ENCODE assay signal across 9 cellular contexts in genomic region chr2:55133467-55134315, GRCh38.
DNase-seq lines count a peak whose midpoint lies in the region; ATAC-seq, FAIRE-seq and TF ChIP-seq lines count a peak whose summit lies in the region.
"Had no signal": no experiment of that assay in that cellular context is flagged by ENCODE, and none has a peak within 500 bp of the region (broad histone marks: within the 10 kb centered on the region; RNA-seq: fewer than 3 reads in every experiment).

No MANE protein-coding gene starts in this region.

- H3K27me3 Mint-ChIP-seq in stimulated activated naive CD8-positive, alpha-beta T cell treated with anti-CD3 and anti-CD28 coated beads, Interleukin-15, Interleukin-2, amounts not matched to agents 100 ng/mL and 50 ng/mL, for 24 hours: no peaks in the 10 kb centered on the region

- ATAC-seq in GM19324 (IDR thresholded peaks at IDR 0.05; ENCODE audit: low FRiP score, unreplicated experiment) (peak; percentile 65), HG03460 (IDR thresholded peaks at IDR 0.05; ENCODE audit: unreplicated experiment) (peak; percentile 75)
- ATAC-seq: HCT116 had no signal

- H3K4me2 ChIP-seq in endothelial cell of umbilical vein (ENCODE audit: insufficient read depth, low read length): no peak overlapping the region

- peaks cover 11% of the 10 kb centered on the region for H3K4me1 ChIP-seq in endothelial cell of umbilical vein (ENCODE audit: control insufficient read depth, extremely low read depth, insufficient read depth, low read length)
- peaks cover 36 to 46% of the 10 kb centered on the region in 2 donors for H3K4me1 ChIP-seq in mucosa of rectum (ENCODE audit: control insufficient read depth in 2 of 2, insufficient read depth in 2 of 2, low read length in 2 of 2)

- H3K9me1 ChIP-seq in endothelial cell of umbilical vein (replicated peaks; ENCODE audit: control insufficient read depth, extremely low read depth, insufficient read depth, low read length): no peaks in the 10 kb centered on the region

- peak; percentile 88 for DNase-seq in AG09319 (ENCODE audit: extremely low read depth, low read depth)
- peak; percentile 25 to 32 for DNase-seq in activated CD4-positive, alpha-beta T cell treated with anti-CD3 and anti-CD28 coated beads, Interleukin-2, amount 50 U/mL, for 48 hours
- DNase-seq in endothelial cell of umbilical vein (ENCODE audit: low read depth, low spot score): peak; percentile 61
- no peak for DNase-seq in NCI-H1105 (lab: John Stamatoyannopoulos, UW)

- TF ChIP-seq CTCF in AG09319 (IDR thresholded peaks at IDR 0.05; ENCODE audit: low read depth, low read length) (no peak), endothelial cell of umbilical vein (IDR thresholded peaks at IDR 0.05; ENCODE audit: extremely low read depth in 1 of 2, insufficient read depth in 1 of 2, low read depth in 1 of 2, low read length in 2 of 2) (no peak)

- H3K27ac ChIP-seq in endothelial cell of umbilical vein (ENCODE audit: insufficient read depth, low read depth, low read length) (no peak overlapping the region), mucosa of rectum (ENCODE audit: low read depth in 2 of 2, low read length in 2 of 2) (peak overlapping the region; percentile 63 to 80)

- H3K9ac ChIP-seq in endothelial cell of umbilical vein (replicated peaks; ENCODE audit: extremely low read depth, insufficient read depth, low read length) (no peak overlapping the region), mucosa of rectum (ENCODE audit: low read depth in 1 of 2, low read length in 2 of 2) (peak overlapping the region; percentile 30 to 64)

- dilution Hi-C loops in endothelial cell of umbilical vein (cut with MboI; ENCODE audit: extremely low pct_ligation_motif_present, low sequenced_read_pairs): no loop called here

- H3K9me3 Mint-ChIP-seq in stimulated activated naive CD8-positive, alpha-beta T cell treated with anti-CD3 and anti-CD28 coated beads, Interleukin-15, Interleukin-2, amounts not matched to agents 100 ng/mL and 50 ng/mL, for 24 hours: no peaks in the 10 kb centered on the region

- POLR2A ChIA-PET in endothelial cell of umbilical vein (lab: Charles Lee): interaction anchor here (0.5 kb wide), 1 partner anchor 87 kb away, joined by 4 read pairs; no protein-coding TSS in a partner anchor

- H3K9me3 ChIP-seq in endothelial cell of umbilical vein (replicated peaks; ENCODE audit: control insufficient read depth, insufficient read depth, low read length) (no peaks in the 10 kb centered on the region), mucosa of rectum (ENCODE audit: control insufficient read depth in 2 of 2, low read length in 2 of 2) (no peaks in the 10 kb centered on the region)

- H3K36me3 ChIP-seq in endothelial cell of umbilical vein (ENCODE audit: control insufficient read depth in 2 of 2, extremely low read depth in 1 of 2, insufficient read depth in 2 of 2, low read length in 2 of 2) (no peaks in the 10 kb centered on the region), mucosa of rectum (ENCODE audit: control insufficient read depth in 2 of 2, insufficient read depth in 2 of 2, low read length in 2 of 2) (no peaks in the 10 kb centered on the region)

- no peaks in the 10 kb centered on the region for H3K27me3 ChIP-seq in endothelial cell of umbilical vein (ENCODE audit: control insufficient read depth in 2 of 2, insufficient read depth in 2 of 2, low read length in 2 of 2)
- no peaks in the 10 kb centered on the region for H3K27me3 ChIP-seq in mucosa of rectum (ENCODE audit: control insufficient read depth in 2 of 2, insufficient read depth in 2 of 2, low read length in 2 of 2)

- CTCF ChIA-PET in endothelial cell of umbilical vein (lab: Charles Lee): interaction anchor here (1.0 to 1.7 kb wide), 8 partner anchors 13 to 83 kb away, joined by 3 to 5 read pairs (median 4); partner anchors contain the start of gene RTN4

- H3K36me3 Mint-ChIP-seq in stimulated activated naive CD8-positive, alpha-beta T cell treated with anti-CD3 and anti-CD28 coated beads, Interleukin-15, Interleukin-2, amounts not matched to agents 100 ng/mL and 50 ng/mL, for 24 hours (ENCODE audit: low read depth): no peaks in the 10 kb centered on the region

- H3K27ac Mint-ChIP-seq in stimulated activated naive CD8-positive, alpha-beta T cell treated with anti-CD3 and anti-CD28 coated beads, Interleukin-15, Interleukin-2, amounts not matched to agents 100 ng/mL and 50 ng/mL, for 24 hours: peak overlapping the region; percentile 98

- no peaks in the 10 kb centered on the region for H3K79me2 ChIP-seq in endothelial cell of umbilical vein (ENCODE audit: control insufficient read depth, insufficient read depth, low read length)

- H3K4me1 Mint-ChIP-seq in stimulated activated naive CD8-positive, alpha-beta T cell treated with anti-CD3 and anti-CD28 coated beads, Interleukin-15, Interleukin-2, amounts not matched to agents 100 ng/mL and 50 ng/mL, for 24 hours (ENCODE audit: low read depth): peaks cover 32% of the 10 kb centered on the region

- peak overlapping the region; percentile 41 for H2AFZ ChIP-seq in endothelial cell of umbilical vein (ENCODE audit: low read depth, low read length)

- TF ChIP-seq POLR2A in endothelial cell of umbilical vein (IDR thresholded peaks at IDR 0.05; ENCODE audit: low read depth, low read length): no peak

- no peak overlapping the region for H3K4me3 ChIP-seq in endothelial cell of umbilical vein (replicated peaks in 1 of 3; ENCODE audit: insufficient read depth in 1 of 3, low read depth in 1 of 3, low read length in 3 of 3)
- H3K4me3 ChIP-seq in mucosa of rectum (ENCODE audit: low read length in 2 of 2): peak overlapping the region; percentile 37 to 51

- H3K4me3 Mint-ChIP-seq in stimulated activated naive CD8-positive, alpha-beta T cell treated with anti-CD3 and anti-CD28 coated beads, Interleukin-15, Interleukin-2, amounts not matched to agents 100 ng/mL and 50 ng/mL, for 24 hours: peak overlapping the region; percentile 85

- no peak for FAIRE-seq in endothelial cell of umbilical vein (lab: Jason Lieb, UNC)

- H4K20me1 ChIP-seq in endothelial cell of umbilical vein (replicated peaks; ENCODE audit: control insufficient read depth, extremely low read depth, insufficient read depth, low read length): no peaks in the 10 kb centered on the region

- intact Hi-C loops in endothelial cell of umbilical vein (cut with micrococcal nuclease): no loop called here

- BruUV-seq in endothelial cell of umbilical vein (replicated peaks; lab: Mats Ljungman, UMichigan): TSS peak; percentile 98

TF ChIP-seq in endothelial cell of umbilical vein, 7 proteins besides CTCF, POLR2A, EP300 and RAD21:
- TF ChIP-seq POLR2AphosphoS5 (IDR thresholded peaks at IDR 0.05; ENCODE audit: insufficient read depth, low read depth, low read length) (no peak), JUN (IDR thresholded peaks at IDR 0.05; ENCODE audit: borderline replicate concordance, insufficient read depth, insufficient read length, low read depth) (no peak), MYC (IDR thresholded peaks at IDR 0.05; ENCODE audit: low read depth, low read length) (no peak), EZH2 (IDR thresholded peaks at IDR 0.05; ENCODE audit: borderline replicate concordance, low read depth, low read length, severe bottlenecking) (no peak), FOS (IDR thresholded peaks at IDR 0.05; ENCODE audit: borderline replicate concordance, insufficient read depth, low read length) (no peak), GATA2 (IDR thresholded peaks at IDR 0.05; ENCODE audit: insufficient read depth, insufficient read length, low read depth, low read length) (no peak), MAX (IDR thresholded peaks at IDR 0.05; ENCODE audit: insufficient read depth, insufficient read length) (no peak)

Comparison
In these comparisons a context has a peak if more than half of its experiments do, and no peak if none do; other contexts are left out.
1. H3K4me3 ChIP-seq: peak in mucosa of rectum (2 of 2); none in endothelial cell of umbilical vein (0 of 3).